8 cellular contexts compared by ENCODE assay signal in genomic region chr1:201506092-201506491, GRCh38. TPM values are rescaled to one million over a fixed set of nuclear protein-coding genes. Genes with fewer than 3 reads are reported as not detected.
DNase-seq lines count a peak whose midpoint lies in the region; ATAC-seq and TF ChIP-seq lines count a peak whose summit lies in the region.

No MANE protein-coding gene starts in this region.

- CTCF ChIA-PET in activated CD4-positive, alpha-beta T cell treated with anti-CD3 and anti-CD28 coated beads, Interleukin-2, amount 10 ng/mL, durations not matched to agents 7 days and 5 days (lab: Charles Lee), result interaction anchor here (2.3 to 12.3 kb wide), 3 partner anchors 7 to 58 kb away, joined by 7 to 99 read pairs (median 29); no protein-coding TSS in a partner anchor

- peak overlapping the region; percentile 95 for H3K27ac Mint-ChIP-seq in activated CD4-positive, alpha-beta T cell treated with anti-CD3 and anti-CD28 coated beads, Interleukin-2, amount 10 ng/mL, durations not matched to agents 7 days and 5 days
- H3K27ac Mint-ChIP-seq in activated naive CD8-positive, alpha-beta T cell treated with anti-CD3 and anti-CD28 coated beads, Interleukin-2, amount 10 ng/mL, durations not matched to agents 7 days and 5 days, result peak overlapping the region; percentile 87

- TF ChIP-seq CTCF in left lung (IDR thresholded peaks at IDR 0.05), result no peak

- intact Hi-C loops in left lung (cut with DNase I), result no loop called here

- no peak for DNase-seq in activated CD4-positive, alpha-beta T cell treated with anti-CD3 and anti-CD28 coated beads, Interleukin-2, amount 10 ng/mL, durations not matched to agents 7 days and 5 days
- DNase-seq in activated CD4-positive, alpha-beta T cell treated with anti-CD3 and anti-CD28 coated beads for 4 hours, result no peak
- DNase-seq in activated naive CD8-positive, alpha-beta T cell treated with anti-CD3 and anti-CD28 coated beads, Interleukin-2, amount 10 ng/mL, durations not matched to agents 7 days and 5 days, result no peak
- DNase-seq in left lung (no peak), NCI-H187 (lab: John Stamatoyannopoulos, UW) (no peak), midbrain (lab: John Stamatoyannopoulos, UW) (no peak)

- POLR2A ChIA-PET in activated CD4-positive, alpha-beta T cell treated with anti-CD3 and anti-CD28 coated beads, Interleukin-2, amount 10 ng/mL, durations not matched to agents 7 days and 5 days (lab: Charles Lee), result no interaction called here
- POLR2A ChIA-PET in activated naive CD8-positive, alpha-beta T cell treated with anti-CD3 and anti-CD28 coated beads, Interleukin-2, amount 10 ng/mL, durations not matched to agents 7 days and 5 days (lab: Charles Lee), result interaction anchor here (1.0 to 2.9 kb wide), 3 partner anchors 16 to 37 kb away, joined by 4 to 17 read pairs (median 7); partner anchors contain the start of gene PHLDA3

- WGBS in thymus, result 87% methylated on average over 3 of the region's 3 CpGs

- H3K36me3 Mint-ChIP-seq in activated CD4-positive, alpha-beta T cell treated with anti-CD3 and anti-CD28 coated beads, Interleukin-2, amount 10 ng/mL, durations not matched to agents 7 days and 5 days (ENCODE audit: low read depth), result peaks cover 11% of the 10 kb centered on the region
- H3K36me3 Mint-ChIP-seq in activated naive CD8-positive, alpha-beta T cell treated with anti-CD3 and anti-CD28 coated beads, Interleukin-2, amount 10 ng/mL, durations not matched to agents 7 days and 5 days, result peaks cover 4% of the 10 kb centered on the region

- H3K4me3 Mint-ChIP-seq in activated CD4-positive, alpha-beta T cell treated with anti-CD3 and anti-CD28 coated beads, Interleukin-2, amount 10 ng/mL, durations not matched to agents 7 days and 5 days, result peak overlapping the region; percentile 96
- peak overlapping the region; percentile 94 for H3K4me3 Mint-ChIP-seq in activated naive CD8-positive, alpha-beta T cell treated with anti-CD3 and anti-CD28 coated beads, Interleukin-2, amount 10 ng/mL, durations not matched to agents 7 days and 5 days

- no peaks in the 10 kb centered on the region for H3K9me3 ChIP-seq in left lung
- H3K9me3 ChIP-seq in thymus (ENCODE audit: control insufficient read depth), result no peaks in the 10 kb centered on the region

- H3K36me3 ChIP-seq in left lung, result no peaks in the 10 kb centered on the region
- no peaks in the 10 kb centered on the region for H3K36me3 ChIP-seq in thymus (ENCODE audit: control insufficient read depth, insufficient read depth)

- H3K4me1 ChIP-seq in left lung (peaks cover 41 to 73% of the 10 kb centered on the region in 2 donors), thymus (ENCODE audit: control insufficient read depth, insufficient read depth, low read length) (peaks cover 11% of the 10 kb centered on the region)

- H3K4me1 Mint-ChIP-seq in activated CD4-positive, alpha-beta T cell treated with anti-CD3 and anti-CD28 coated beads, Interleukin-2, amount 10 ng/mL, durations not matched to agents 7 days and 5 days, result peaks cover 54% of the 10 kb centered on the region
- H3K4me1 Mint-ChIP-seq in activated naive CD8-positive, alpha-beta T cell treated with anti-CD3 and anti-CD28 coated beads, Interleukin-2, amount 10 ng/mL, durations not matched to agents 7 days and 5 days, result peaks cover 45% of the 10 kb centered on the region

- no peak for ATAC-seq in activated naive CD8-positive, alpha-beta T cell treated with anti-CD3 and anti-CD28 coated beads, Interleukin-2, amount 10 ng/mL, durations not matched to agents 7 days and 5 days (ENCODE audit: low read depth)
- ATAC-seq in left lung, result no peak
- ATAC-seq in GM18517 (IDR thresholded peaks at IDR 0.05; ENCODE audit: unreplicated experiment), result no peak

- no peaks in the 10 kb centered on the region for H3K27me3 Mint-ChIP-seq in activated CD4-positive, alpha-beta T cell treated with anti-CD3 and anti-CD28 coated beads, Interleukin-2, amount 10 ng/mL, durations not matched to agents 7 days and 5 days
- H3K27me3 Mint-ChIP-seq in activated naive CD8-positive, alpha-beta T cell treated with anti-CD3 and anti-CD28 coated beads, Interleukin-2, amount 10 ng/mL, durations not matched to agents 7 days and 5 days, result no peaks in the 10 kb centered on the region

- H3K27ac ChIP-seq in left lung (peak overlapping the region; percentile 90 to 96), thymus (ENCODE audit: low read depth) (peak overlapping the region; percentile 90)

- H3K9me3 Mint-ChIP-seq in activated CD4-positive, alpha-beta T cell treated with anti-CD3 and anti-CD28 coated beads, Interleukin-2, amount 10 ng/mL, durations not matched to agents 7 days and 5 days, result no peaks in the 10 kb centered on the region
- H3K9me3 Mint-ChIP-seq in activated naive CD8-positive, alpha-beta T cell treated with anti-CD3 and anti-CD28 coated beads, Interleukin-2, amount 10 ng/mL, durations not matched to agents 7 days and 5 days, result no peaks in the 10 kb centered on the region

- H3K4me3 ChIP-seq in left lung (peak overlapping the region; percentile 65 to 73), thymus (ENCODE audit: low read length) (peak overlapping the region; percentile 59)

- H3K27me3 ChIP-seq in left lung, result no peaks in the 10 kb centered on the region
- H3K27me3 ChIP-seq in thymus (ENCODE audit: control insufficient read depth, insufficient read depth), result no peaks in the 10 kb centered on the region

RNA-seq across cellular contexts. Expression of gene CSRP1, which starts 0.8 kb away (rescaled TPM):
- total RNA-seq in activated CD4-positive, alpha-beta T cell treated with anti-CD3 and anti-CD28 coated beads, Interleukin-2, amount 10 ng/mL, durations not matched to agents 7 days and 5 days, result 10 to 100 TPM; 82.4 to 83.4 TPM
- 10 to 100 TPM; 61.2 to 66.0 TPM for total RNA-seq in activated naive CD8-positive, alpha-beta T cell treated with anti-CD3 and anti-CD28 coated beads, Interleukin-2, amount 10 ng/mL, durations not matched to agents 7 days and 5 days
- 100 to 1,000 TPM; 216 to 235 TPM for total RNA-seq in left lung
- 170 TPM for polyA plus RNA-seq in thymus

RNA-seq across cellular contexts. Expression of gene NAV1, which starts 32.8 kb away (rescaled TPM):
- 1 to 10 TPM; 2.0 to 2.7 TPM for total RNA-seq in activated CD4-positive, alpha-beta T cell treated with anti-CD3 and anti-CD28 coated beads, Interleukin-2, amount 10 ng/mL, durations not matched to agents 7 days and 5 days
- 1 to 10 TPM; 2.5 to 3.2 TPM for total RNA-seq in activated naive CD8-positive, alpha-beta T cell treated with anti-CD3 and anti-CD28 coated beads, Interleukin-2, amount 10 ng/mL, durations not matched to agents 7 days and 5 days
- total RNA-seq in left lung, result 10 to 100 TPM; 37.9 to 41.5 TPM
- 3.4 TPM for polyA plus RNA-seq in thymus

RNA-seq across cellular contexts. Expression of gene PHLDA3, which starts 37.1 kb away (rescaled TPM):
- total RNA-seq in activated CD4-positive, alpha-beta T cell treated with anti-CD3 and anti-CD28 coated beads, Interleukin-2, amount 10 ng/mL, durations not matched to agents 7 days and 5 days, result 10 to 100 TPM; 12.1 to 18.8 TPM
- total RNA-seq in activated naive CD8-positive, alpha-beta T cell treated with anti-CD3 and anti-CD28 coated beads, Interleukin-2, amount 10 ng/mL, durations not matched to agents 7 days and 5 days, result 10 to 100 TPM; 11.3 to 13.2 TPM
- total RNA-seq in left lung, result 10 to 100 TPM; 46.8 to 82.7 TPM
- 31.7 TPM for polyA plus RNA-seq in thymus

Comparison
In these comparisons a context has a peak if more than half of its experiments do, and no peak if none do; other contexts are left out.
1. RNA of gene NAV1, which starts 32.8 kb away (total RNA-seq): 37.9 to 41.5 TPM in left lung; 2.5 to 3.2 TPM in activated naive CD8-positive, alpha-beta T cell treated with anti-CD3 and anti-CD28 coated beads, Interleukin-2, amount 10 ng/mL, durations not matched to agents 7 days and 5 days and 2.0 to 2.7 TPM in activated CD4-positive, alpha-beta T cell treated with anti-CD3 and anti-CD28 coated beads, Interleukin-2, amount 10 ng/mL, durations not matched to agents 7 days and 5 days; every median in the first group is over 4 times any median in the second.